In genomic region chr20:3101737-3102574, GRCh38 we compare ENCODE assay signal across 1 cellular context.
TF ChIP-seq lines count a peak whose summit lies in the region.

No MANE protein-coding gene starts in this region.

TF ChIP-seq in H1, 55 proteins besides CTCF, POLR2A, EP300 and RAD21:
- TF ChIP-seq, protein P1, sequence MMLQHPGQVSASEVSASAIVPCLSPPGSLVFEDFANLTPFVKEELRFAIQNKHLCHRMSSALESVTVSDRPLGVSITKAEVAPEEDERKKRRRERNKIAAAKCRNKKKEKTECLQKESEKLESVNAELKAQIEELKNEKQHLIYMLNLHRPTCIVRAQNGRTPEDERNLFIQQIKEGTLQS (IDR thresholded peaks at IDR 0.05; ENCODE audit: insufficient read depth, low read depth, low read length): no peak
- TF ChIP-seq CBX5 (IDR thresholded peaks at IDR 0.05; ENCODE audit: low read depth, low read length): no peak
- TF ChIP-seq GTF2F1 (IDR thresholded peaks at IDR 0.05; ENCODE audit: borderline replicate concordance, low read depth, low read length): no peak
- no peak for TF ChIP-seq BCL11A (IDR thresholded peaks at IDR 0.05; ENCODE audit: low read depth in 2 of 2, low read length in 2 of 2)
- no peak for TF ChIP-seq ZNF274 (IDR thresholded peaks at IDR 0.05; ENCODE audit: borderline replicate concordance, extremely low read depth, low read length)
- no peak for TF ChIP-seq CHD2 (IDR thresholded peaks at IDR 0.05; ENCODE audit: low read length)
